8 cellular contexts compared by ENCODE assay signal in genomic region chr3:145776782-145777408, GRCh38.
A peak's percentile ranks its signal among the peaks of the same experiment; 100 is the strongest.
DNase-seq lines count a peak whose midpoint lies in the region; ATAC-seq and TF ChIP-seq lines count a peak whose summit lies in the region.

No MANE protein-coding gene starts in this region.

- no peaks in the 10 kb centered on the region for H3K36me3 ChIP-seq in effector memory CD4-positive, alpha-beta T cell (ENCODE audit: control insufficient read depth, insufficient read depth, low read length)

- no peak for TF ChIP-seq EP300 in Ishikawa (IDR thresholded peaks at IDR 0.05; ENCODE audit: borderline replicate concordance)

- peak; percentile 69 for TF ChIP-seq RAD21 in Ishikawa (IDR thresholded peaks at IDR 0.05; ENCODE audit: low read depth)

- no peak overlapping the region for H3K27ac ChIP-seq in effector memory CD4-positive, alpha-beta T cell (ENCODE audit: insufficient read depth, low read length, poor library complexity, severe bottlenecking)

- H3K9me3 ChIP-seq in effector memory CD4-positive, alpha-beta T cell (ENCODE audit: control insufficient read depth, low read length), result no peaks in the 10 kb centered on the region

- in situ Hi-C loops in SK-MEL-5 (cut with HindIII; ENCODE audit: low pct_unique_long_range_greater_than_20kb, low sequenced_read_pairs), result no loop called here

- peak; percentile 2 for DNase-seq in NCI-H510A treated with DMSO at 0.1 percent for 48 hours (lab: John Stamatoyannopoulos, UW)
- DNase-seq in NCI-H510A (lab: John Stamatoyannopoulos, UW), result no peak
- peak; percentile 77 for DNase-seq in SK-MEL-5 (ENCODE audit: low read depth, low spot score)
- DNase-seq in fibroblast of villous mesenchyme (ENCODE audit: low read depth), result peak; percentile 70
- no peak for DNase-seq in sciatic nerve (ENCODE audit: low spot score)
- DNase-seq in effector memory CD4-positive, alpha-beta T cell, result no peak

- H3K4me3 ChIP-seq in fibroblast of villous mesenchyme (ENCODE audit: low read depth, low read length), result no peak overlapping the region
- no peak overlapping the region for H3K4me3 ChIP-seq in effector memory CD4-positive, alpha-beta T cell (ENCODE audit: insufficient read depth, low read depth, low read length, poor library complexity, severe bottlenecking)

- peak; percentile 73 for TF ChIP-seq CTCF in fibroblast of villous mesenchyme (IDR thresholded peaks at IDR 0.05; ENCODE audit: insufficient read depth, low read depth, low read length)

- H3K4me1 ChIP-seq in effector memory CD4-positive, alpha-beta T cell (ENCODE audit: control insufficient read depth, insufficient read depth, low read length, poor library complexity, severe bottlenecking), result no peaks in the 10 kb centered on the region

- intact Hi-C loops in sciatic nerve (cut with DNase I), result no loop called here

- H3K27me3 ChIP-seq in effector memory CD4-positive, alpha-beta T cell (replicated peaks; ENCODE audit: control insufficient read depth, insufficient read depth, low read length, poor library complexity, severe bottlenecking), result no peaks in the 10 kb centered on the region

- ATAC-seq in GM19468 (IDR thresholded peaks at IDR 0.05; ENCODE audit: extremely low read depth, unreplicated experiment), result peak; percentile 55
- ATAC-seq in sciatic nerve, result peak; percentile 70

TF ChIP-seq in Ishikawa, 13 proteins besides CTCF, POLR2A, EP300 and RAD21:
- TF ChIP-seq TCF12 (IDR thresholded peaks at IDR 0.05; ENCODE audit: low read depth), result no peak
- no peak for TF ChIP-seq USF1 (IDR thresholded peaks at IDR 0.05)
- no peak for TF ChIP-seq FOXM1 (IDR thresholded peaks at IDR 0.05; ENCODE audit: borderline replicate concordance, low read depth)

Comparison
In these comparisons a context has a peak if more than half of its experiments do, and no peak if none do; other contexts are left out.
1. DNase-seq: peak in NCI-H510A treated with DMSO at 0.1 percent for 48 hours (single experiment), SK-MEL-5 (single experiment) and fibroblast of villous mesenchyme (single experiment); none in NCI-H510A (single experiment), sciatic nerve (single experiment) and effector memory CD4-positive, alpha-beta T cell (0 of 3).